10 cellular contexts compared by ENCODE assay signal in the genomic region with DNA sequence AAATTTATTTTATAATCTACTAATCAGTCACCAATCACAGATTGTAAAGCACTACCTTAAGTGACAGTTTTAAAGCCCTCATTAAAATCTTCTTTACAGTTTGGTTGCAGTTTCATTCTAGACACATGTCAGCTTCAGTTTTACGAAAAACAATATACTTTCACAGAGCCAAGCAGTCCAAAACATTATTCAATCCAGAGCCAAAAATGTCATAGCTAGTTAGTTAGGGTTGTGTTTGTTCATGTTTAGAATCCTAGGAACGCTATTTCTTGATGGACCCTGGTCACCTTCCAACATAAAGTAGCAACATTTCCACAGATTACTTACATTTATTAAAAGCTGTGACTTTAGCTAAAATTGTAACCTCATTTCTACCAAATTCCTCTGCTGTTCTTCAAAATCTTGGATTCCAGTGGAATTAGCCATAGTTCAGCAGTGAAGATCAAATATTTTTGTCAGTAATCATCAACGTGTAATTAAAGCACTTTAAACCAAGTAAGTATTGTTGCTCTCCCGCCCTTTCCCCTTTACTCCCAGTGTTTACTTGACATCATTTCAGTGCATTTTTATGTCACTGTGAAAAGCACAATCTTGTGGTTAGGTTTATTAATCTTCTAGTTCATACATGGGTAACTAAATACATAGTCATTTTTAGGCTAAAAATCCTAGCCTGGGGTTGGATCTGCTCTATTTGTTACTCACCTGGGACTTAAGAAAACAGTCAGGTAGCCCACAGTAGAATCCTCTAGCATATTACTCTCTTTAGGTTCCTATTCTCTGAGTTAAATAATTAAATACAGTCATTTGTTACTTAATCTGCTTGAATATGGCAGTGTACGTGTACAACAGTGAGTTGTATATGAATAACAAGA.
DNase-seq lines count a peak whose midpoint lies in the region; ATAC-seq and TF ChIP-seq lines count a peak whose summit lies in the region.
"Had no signal": no experiment of that assay in that cellular context is flagged by ENCODE, and none has a peak within 500 bp of the region (broad histone marks: within the 10 kb centered on the region; RNA-seq: fewer than 3 reads in every experiment).

No MANE protein-coding gene starts in this region.

- peak; percentile 58 for ATAC-seq in HG02678 (IDR thresholded peaks at IDR 0.05; ENCODE audit: unreplicated experiment)
- ATAC-seq in left lobe of liver = peak; percentile 25
- no peak for ATAC-seq in HG03342 (IDR thresholded peaks at IDR 0.05; ENCODE audit: unreplicated experiment)

- TF ChIP-seq CTCF in AG09309 (IDR thresholded peaks at IDR 0.05; ENCODE audit: control insufficient read depth, insufficient read depth, low read depth, low read length, missing control alignments) (no peak), astrocyte of the spinal cord (IDR thresholded peaks at IDR 0.05; ENCODE audit: low read depth, low read length) (no peak), ascending aorta (IDR thresholded peaks at IDR 0.05) (no peak), dorsolateral prefrontal cortex (IDR thresholded peaks at IDR 0.05 in 54 of 56, conservative IDR thresholded peaks at IDR 0.05 in 2 of 56; ENCODE audit: low read depth in 1 of 56, partially characterized antibody in 56 of 56) (no peak)

- no peak overlapping the region for H3K27ac ChIP-seq in ascending aorta
- H3K27ac ChIP-seq in dorsolateral prefrontal cortex = no peak overlapping the region
- H3K27ac ChIP-seq: cardiac muscle cell had no signal

- no peaks in the 10 kb centered on the region for H3K36me3 ChIP-seq in ascending aorta
- H3K36me3 ChIP-seq: cardiac muscle cell had no signal

- H3K4me1 ChIP-seq in ascending aorta = peaks cover 0 to 22% of the 10 kb centered on the region in 2 donors

- DNase-seq in AG09309 (ENCODE audit: low read depth) (peak; percentile 33), astrocyte of the spinal cord (ENCODE audit: low read depth, low spot score) (peak; percentile 53), left lobe of liver (ENCODE audit: low spot score) (no peak), ascending aorta (ENCODE audit: low spot score in 2 of 2) (no peak), dorsolateral prefrontal cortex (no peak), NCI-H187 treated with DMSO at 0.1 percent for 48 hours (lab: John Stamatoyannopoulos, UW) (no peak)
- DNase-seq: NCI-H510A treated with DMSO at 0.1 percent for 48 hours had no signal

- no peaks in the 10 kb centered on the region for H3K27me3 ChIP-seq in ascending aorta
- H3K27me3 ChIP-seq in dorsolateral prefrontal cortex = no peaks in the 10 kb centered on the region
- H3K27me3 ChIP-seq: cardiac muscle cell had no signal

- no peaks in the 10 kb centered on the region for H3K9me3 ChIP-seq in ascending aorta

- H3K4me3 ChIP-seq in AG09309 (ENCODE audit: control insufficient read depth, low read depth, low read length) = no peak overlapping the region
- no peak overlapping the region for H3K4me3 ChIP-seq in astrocyte of the spinal cord (ENCODE audit: low read depth, low read length)
- H3K4me3 ChIP-seq in ascending aorta = no peak overlapping the region
- no peak overlapping the region for H3K4me3 ChIP-seq in dorsolateral prefrontal cortex
- H3K4me3 ChIP-seq: cardiac muscle cell had no signal

- in situ Hi-C loops in astrocyte of the spinal cord (cut with HindIII; ENCODE audit: low sequenced_read_pairs) = no loop called here

- intact Hi-C loops in ascending aorta (cut with DNase I) (no loop called here), dorsolateral prefrontal cortex (cut with DNase I) (no loop called here)

Comparison
In these comparisons a context has a peak if more than half of its experiments do, and no peak if none do; other contexts are left out.
1. DNase-seq: peak in AG09309 (single experiment) and astrocyte of the spinal cord (single experiment); none in left lobe of liver (single experiment), ascending aorta (0 of 2), dorsolateral prefrontal cortex (0 of 10) and NCI-H187 treated with DMSO at 0.1 percent for 48 hours (single experiment).